1 cellular context compared by ENCODE assay signal in the genomic region with DNA sequence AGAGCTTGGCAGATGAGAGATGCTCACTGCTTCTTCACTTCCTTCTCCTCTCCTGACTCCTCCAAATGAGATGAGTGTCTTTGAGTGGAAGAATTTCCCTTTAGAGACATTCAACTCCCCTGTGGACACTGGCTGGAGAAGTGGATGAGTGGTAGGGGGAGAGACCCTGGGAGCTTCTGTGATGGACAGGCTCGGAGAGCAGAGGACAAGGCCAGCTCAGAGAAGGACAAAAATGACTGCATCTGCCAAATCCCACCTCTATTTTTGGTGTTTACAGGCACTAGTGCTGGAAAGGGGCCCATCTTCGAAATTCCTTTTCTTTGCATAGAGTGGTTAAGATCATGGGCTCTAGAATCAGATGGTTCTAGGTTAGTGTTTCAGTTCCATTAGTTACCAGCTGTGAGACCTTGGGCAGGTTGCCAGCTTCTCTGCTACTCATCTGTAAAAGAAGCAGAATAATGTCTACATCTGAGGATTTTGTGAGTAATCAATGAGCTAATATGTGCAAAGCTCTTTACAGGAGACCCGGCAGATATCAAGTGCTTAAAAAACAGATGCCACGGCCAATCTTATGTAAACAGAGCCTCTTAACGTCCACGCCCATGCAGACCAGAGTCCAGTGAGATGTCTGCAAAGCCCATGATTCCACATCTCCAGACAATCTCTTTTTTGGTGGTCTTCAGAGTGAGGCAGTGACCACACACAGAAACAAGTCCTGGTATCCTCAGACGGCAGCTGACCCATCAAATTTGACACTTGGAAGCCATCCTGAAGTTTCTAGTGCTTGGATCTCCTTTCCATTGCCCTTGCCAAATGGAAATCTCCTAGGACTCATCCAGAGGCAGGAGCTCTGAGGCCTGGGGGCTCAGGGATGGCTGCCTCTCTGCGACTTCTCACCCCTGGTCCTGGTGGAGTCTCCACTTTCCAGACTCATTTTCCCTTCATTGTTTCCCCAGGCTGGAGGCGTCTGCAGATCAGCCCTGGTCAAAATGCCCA.
TF ChIP-seq lines count a peak whose summit lies in the region.

No MANE protein-coding gene starts in this region.

TF ChIP-seq in HepG2, 621 proteins besides CTCF, POLR2A, EP300 and RAD21 (continues in another document):
- TF ChIP-seq, protein P1, sequence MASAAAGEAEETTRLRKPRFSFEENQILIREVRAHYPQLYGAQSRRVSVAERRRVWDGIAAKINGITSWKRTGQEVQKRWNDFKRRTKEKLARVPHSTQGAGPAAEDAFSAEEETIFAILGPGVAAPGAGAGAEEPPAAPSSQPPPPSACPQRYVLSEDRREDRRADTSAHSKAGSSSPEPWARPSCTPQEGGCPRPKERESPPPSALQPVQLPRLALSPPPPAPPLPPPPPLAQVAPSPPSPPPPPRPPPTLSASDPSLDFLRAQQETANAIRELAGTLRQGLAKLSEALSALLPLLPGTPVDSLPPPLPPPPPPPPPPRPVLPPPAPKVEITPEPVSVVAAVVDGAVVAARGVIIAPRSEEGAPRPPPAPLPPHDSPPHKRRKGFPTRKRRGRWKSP (CRISPR knock-in tag; IDR thresholded peaks at IDR 0.05) = 0 out of 2 replicates have a peak, but pooled peaks have one; percentile 37
- TF ChIP-seq, protein P2, sequence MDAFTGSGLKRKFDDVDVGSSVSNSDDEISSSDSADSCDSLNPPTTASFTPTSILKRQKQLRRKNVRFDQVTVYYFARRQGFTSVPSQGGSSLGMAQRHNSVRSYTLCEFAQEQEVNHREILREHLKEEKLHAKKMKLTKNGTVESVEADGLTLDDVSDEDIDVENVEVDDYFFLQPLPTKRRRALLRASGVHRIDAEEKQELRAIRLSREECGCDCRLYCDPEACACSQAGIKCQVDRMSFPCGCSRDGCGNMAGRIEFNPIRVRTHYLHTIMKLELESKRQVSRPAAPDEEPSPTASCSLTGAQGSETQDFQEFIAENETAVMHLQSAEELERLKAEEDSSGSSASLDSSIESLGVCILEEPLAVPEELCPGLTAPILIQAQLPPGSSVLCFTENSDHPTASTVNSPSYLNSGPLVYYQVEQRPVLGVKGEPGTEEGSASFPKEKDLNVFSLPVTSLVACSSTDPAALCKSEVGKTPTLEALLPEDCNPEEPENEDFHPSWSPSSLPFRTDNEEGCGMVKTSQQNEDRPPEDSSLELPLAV (CRISPR knock-in tag; conservative IDR thresholded peaks at IDR 0.05; ENCODE audit: low read depth) = no peak
- no peak for TF ChIP-seq SMYD3 (CRISPR knock-in tag; IDR thresholded peaks at IDR 0.05)
- TF ChIP-seq, protein P3, sequence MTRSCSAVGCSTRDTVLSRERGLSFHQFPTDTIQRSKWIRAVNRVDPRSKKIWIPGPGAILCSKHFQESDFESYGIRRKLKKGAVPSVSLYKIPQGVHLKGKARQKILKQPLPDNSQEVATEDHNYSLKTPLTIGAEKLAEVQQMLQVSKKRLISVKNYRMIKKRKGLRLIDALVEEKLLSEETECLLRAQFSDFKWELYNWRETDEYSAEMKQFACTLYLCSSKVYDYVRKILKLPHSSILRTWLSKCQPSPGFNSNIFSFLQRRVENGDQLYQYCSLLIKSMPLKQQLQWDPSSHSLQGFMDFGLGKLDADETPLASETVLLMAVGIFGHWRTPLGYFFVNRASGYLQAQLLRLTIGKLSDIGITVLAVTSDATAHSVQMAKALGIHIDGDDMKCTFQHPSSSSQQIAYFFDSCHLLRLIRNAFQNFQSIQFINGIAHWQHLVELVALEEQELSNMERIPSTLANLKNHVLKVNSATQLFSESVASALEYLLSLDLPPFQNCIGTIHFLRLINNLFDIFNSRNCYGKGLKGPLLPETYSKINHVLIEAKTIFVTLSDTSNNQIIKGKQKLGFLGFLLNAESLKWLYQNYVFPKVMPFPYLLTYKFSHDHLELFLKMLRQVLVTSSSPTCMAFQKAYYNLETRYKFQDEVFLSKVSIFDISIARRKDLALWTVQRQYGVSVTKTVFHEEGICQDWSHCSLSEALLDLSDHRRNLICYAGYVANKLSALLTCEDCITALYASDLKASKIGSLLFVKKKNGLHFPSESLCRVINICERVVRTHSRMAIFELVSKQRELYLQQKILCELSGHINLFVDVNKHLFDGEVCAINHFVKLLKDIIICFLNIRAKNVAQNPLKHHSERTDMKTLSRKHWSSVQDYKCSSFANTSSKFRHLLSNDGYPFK (CRISPR knock-in tag; IDR thresholded peaks at IDR 0.05; ENCODE audit: borderline replicate concordance) = no peak
- TF ChIP-seq ZNF383 (CRISPR knock-in tag; IDR thresholded peaks at IDR 0.05; ENCODE audit: borderline replicate concordance) = no peak
- no peak for TF ChIP-seq KDM2A (CRISPR knock-in tag; IDR thresholded peaks at IDR 0.05; ENCODE audit: borderline replicate concordance, low read depth)
- TF ChIP-seq, protein P4, sequence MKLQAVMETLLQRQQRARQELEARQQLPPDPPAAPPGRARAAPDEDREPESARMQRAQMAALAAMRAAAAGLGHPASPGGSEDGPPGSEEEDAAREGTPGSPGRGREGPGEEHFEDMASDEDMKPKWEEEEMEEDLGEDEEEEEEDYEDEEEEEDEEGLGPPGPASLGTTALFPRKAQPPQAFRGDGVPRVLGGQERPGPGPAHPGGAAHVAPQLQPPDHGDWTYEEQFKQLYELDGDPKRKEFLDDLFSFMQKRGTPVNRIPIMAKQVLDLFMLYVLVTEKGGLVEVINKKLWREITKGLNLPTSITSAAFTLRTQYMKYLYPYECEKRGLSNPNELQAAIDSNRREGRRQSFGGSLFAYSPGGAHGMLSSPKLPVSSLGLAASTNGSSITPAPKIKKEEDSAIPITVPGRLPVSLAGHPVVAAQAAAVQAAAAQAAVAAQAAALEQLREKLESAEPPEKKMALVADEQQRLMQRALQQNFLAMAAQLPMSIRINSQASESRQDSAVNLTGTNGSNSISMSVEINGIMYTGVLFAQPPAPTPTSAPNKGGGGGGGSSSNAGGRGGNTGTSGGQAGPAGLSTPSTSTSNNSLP (IDR thresholded peaks at IDR 0.05; ENCODE audit: low read depth, low read length) = no peak
- no peak for TF ChIP-seq GZF1 (CRISPR knock-in tag; IDR thresholded peaks at IDR 0.05)
- TF ChIP-seq, protein P5, sequence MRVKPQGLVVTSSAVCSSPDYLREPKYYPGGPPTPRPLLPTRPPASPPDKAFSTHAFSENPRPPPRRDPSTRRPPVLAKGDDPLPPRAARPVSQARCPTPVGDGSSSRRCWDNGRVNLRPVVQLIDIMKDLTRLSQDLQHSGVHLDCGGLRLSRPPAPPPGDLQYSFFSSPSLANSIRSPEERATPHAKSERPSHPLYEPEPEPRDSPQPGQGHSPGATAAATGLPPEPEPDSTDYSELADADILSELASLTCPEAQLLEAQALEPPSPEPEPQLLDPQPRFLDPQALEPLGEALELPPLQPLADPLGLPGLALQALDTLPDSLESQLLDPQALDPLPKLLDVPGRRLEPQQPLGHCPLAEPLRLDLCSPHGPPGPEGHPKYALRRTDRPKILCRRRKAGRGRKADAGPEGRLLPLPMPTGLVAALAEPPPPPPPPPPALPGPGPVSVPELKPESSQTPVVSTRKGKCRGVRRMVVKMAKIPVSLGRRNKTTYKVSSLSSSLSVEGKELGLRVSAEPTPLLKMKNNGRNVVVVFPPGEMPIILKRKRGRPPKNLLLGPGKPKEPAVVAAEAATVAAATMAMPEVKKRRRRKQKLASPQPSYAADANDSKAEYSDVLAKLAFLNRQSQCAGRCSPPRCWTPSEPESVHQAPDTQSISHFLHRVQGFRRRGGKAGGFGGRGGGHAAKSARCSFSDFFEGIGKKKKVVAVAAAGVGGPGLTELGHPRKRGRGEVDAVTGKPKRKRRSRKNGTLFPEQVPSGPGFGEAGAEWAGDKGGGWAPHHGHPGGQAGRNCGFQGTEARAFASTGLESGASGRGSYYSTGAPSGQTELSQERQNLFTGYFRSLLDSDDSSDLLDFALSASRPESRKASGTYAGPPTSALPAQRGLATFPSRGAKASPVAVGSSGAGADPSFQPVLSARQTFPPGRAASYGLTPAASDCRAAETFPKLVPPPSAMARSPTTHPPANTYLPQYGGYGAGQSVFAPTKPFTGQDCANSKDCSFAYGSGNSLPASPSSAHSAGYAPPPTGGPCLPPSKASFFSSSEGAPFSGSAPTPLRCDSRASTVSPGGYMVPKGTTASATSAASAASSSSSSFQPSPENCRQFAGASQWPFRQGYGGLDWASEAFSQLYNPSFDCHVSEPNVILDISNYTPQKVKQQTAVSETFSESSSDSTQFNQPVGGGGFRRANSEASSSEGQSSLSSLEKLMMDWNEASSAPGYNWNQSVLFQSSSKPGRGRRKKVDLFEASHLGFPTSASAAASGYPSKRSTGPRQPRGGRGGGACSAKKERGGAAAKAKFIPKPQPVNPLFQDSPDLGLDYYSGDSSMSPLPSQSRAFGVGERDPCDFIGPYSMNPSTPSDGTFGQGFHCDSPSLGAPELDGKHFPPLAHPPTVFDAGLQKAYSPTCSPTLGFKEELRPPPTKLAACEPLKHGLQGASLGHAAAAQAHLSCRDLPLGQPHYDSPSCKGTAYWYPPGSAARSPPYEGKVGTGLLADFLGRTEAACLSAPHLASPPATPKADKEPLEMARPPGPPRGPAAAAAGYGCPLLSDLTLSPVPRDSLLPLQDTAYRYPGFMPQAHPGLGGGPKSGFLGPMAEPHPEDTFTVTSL (CRISPR knock-in tag; IDR thresholded peaks at IDR 0.05; ENCODE audit: borderline replicate concordance) = peak; percentile 34; the same call in 1 of the 2 replicates
- peak; percentile 45; the same call in 1 of the 2 replicates for TF ChIP-seq RARA (CRISPR knock-in tag; IDR thresholded peaks at IDR 0.05)
- TF ChIP-seq, protein P6, sequence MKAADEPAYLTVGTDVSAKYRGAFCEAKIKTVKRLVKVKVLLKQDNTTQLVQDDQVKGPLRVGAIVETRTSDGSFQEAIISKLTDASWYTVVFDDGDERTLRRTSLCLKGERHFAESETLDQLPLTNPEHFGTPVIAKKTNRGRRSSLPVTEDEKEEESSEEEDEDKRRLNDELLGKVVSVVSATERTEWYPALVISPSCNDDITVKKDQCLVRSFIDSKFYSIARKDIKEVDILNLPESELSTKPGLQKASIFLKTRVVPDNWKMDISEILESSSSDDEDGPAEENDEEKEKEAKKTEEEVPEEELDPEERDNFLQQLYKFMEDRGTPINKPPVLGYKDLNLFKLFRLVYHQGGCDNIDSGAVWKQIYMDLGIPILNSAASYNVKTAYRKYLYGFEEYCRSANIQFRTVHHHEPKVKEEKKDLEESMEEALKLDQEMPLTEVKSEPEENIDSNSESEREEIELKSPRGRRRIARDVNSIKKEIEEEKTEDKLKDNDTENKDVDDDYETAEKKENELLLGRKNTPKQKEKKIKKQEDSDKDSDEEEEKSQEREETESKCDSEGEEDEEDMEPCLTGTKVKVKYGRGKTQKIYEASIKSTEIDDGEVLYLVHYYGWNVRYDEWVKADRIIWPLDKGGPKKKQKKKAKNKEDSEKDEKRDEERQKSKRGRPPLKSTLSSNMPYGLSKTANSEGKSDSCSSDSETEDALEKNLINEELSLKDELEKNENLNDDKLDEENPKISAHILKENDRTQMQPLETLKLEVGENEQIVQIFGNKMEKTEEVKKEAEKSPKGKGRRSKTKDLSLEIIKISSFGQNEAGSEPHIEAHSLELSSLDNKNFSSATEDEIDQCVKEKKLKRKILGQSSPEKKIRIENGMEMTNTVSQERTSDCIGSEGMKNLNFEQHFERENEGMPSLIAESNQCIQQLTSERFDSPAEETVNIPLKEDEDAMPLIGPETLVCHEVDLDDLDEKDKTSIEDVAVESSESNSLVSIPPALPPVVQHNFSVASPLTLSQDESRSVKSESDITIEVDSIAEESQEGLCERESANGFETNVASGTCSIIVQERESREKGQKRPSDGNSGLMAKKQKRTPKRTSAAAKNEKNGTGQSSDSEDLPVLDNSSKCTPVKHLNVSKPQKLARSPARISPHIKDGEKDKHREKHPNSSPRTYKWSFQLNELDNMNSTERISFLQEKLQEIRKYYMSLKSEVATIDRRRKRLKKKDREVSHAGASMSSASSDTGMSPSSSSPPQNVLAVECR (CRISPR knock-in tag; IDR thresholded peaks at IDR 0.05; ENCODE audit: borderline replicate concordance) = peak; percentile 37; the same call in 1 of the 2 replicates
- TF ChIP-seq, protein P7, sequence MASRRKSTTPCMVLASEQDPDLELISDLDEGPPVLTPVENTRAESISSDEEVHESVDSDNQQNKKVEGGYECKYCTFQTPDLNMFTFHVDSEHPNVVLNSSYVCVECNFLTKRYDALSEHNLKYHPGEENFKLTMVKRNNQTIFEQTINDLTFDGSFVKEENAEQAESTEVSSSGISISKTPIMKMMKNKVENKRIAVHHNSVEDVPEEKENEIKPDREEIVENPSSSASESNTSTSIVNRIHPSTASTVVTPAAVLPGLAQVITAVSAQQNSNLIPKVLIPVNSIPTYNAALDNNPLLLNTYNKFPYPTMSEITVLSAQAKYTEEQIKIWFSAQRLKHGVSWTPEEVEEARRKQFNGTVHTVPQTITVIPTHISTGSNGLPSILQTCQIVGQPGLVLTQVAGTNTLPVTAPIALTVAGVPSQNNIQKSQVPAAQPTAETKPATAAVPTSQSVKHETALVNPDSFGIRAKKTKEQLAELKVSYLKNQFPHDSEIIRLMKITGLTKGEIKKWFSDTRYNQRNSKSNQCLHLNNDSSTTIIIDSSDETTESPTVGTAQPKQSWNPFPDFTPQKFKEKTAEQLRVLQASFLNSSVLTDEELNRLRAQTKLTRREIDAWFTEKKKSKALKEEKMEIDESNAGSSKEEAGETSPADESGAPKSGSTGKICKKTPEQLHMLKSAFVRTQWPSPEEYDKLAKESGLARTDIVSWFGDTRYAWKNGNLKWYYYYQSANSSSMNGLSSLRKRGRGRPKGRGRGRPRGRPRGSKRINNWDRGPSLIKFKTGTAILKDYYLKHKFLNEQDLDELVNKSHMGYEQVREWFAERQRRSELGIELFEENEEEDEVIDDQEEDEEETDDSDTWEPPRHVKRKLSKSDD (CRISPR knock-in tag; IDR thresholded peaks at IDR 0.05; ENCODE audit: low read depth) = no peak
- TF ChIP-seq TEAD2 (CRISPR knock-in tag; IDR thresholded peaks at IDR 0.05) = no peak
- peak; percentile 83 for TF ChIP-seq GATAD2A (CRISPR knock-in tag; IDR thresholded peaks at IDR 0.05)
- peak; percentile 62; the same call in 1 of the 2 replicates for TF ChIP-seq ONECUT2 (CRISPR knock-in tag; IDR thresholded peaks at IDR 0.05)
- TF ChIP-seq, protein P8, sequence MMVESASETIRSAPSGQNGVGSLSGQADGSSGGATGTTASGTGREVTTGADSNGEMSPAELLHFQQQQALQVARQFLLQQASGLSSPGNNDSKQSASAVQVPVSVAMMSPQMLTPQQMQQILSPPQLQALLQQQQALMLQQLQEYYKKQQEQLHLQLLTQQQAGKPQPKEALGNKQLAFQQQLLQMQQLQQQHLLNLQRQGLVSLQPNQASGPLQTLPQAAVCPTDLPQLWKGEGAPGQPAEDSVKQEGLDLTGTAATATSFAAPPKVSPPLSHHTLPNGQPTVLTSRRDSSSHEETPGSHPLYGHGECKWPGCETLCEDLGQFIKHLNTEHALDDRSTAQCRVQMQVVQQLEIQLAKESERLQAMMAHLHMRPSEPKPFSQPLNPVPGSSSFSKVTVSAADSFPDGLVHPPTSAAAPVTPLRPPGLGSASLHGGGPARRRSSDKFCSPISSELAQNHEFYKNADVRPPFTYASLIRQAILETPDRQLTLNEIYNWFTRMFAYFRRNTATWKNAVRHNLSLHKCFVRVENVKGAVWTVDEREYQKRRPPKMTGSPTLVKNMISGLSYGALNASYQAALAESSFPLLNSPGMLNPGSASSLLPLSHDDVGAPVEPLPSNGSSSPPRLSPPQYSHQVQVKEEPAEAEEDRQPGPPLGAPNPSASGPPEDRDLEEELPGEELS (CRISPR knock-in tag; IDR thresholded peaks at IDR 0.05) = 0 out of 2 replicates have a peak, but pooled peaks have one; percentile 54
- TF ChIP-seq RXRB (CRISPR knock-in tag; IDR thresholded peaks at IDR 0.05; ENCODE audit: borderline replicate concordance) = peak; percentile 30; the same call in 1 of the 2 replicates
- TF ChIP-seq, protein P9, sequence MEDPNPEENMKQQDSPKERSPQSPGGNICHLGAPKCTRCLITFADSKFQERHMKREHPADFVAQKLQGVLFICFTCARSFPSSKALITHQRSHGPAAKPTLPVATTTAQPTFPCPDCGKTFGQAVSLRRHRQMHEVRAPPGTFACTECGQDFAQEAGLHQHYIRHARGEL (CRISPR knock-in tag; IDR thresholded peaks at IDR 0.05) = no peak
